In the genomic region with DNA sequence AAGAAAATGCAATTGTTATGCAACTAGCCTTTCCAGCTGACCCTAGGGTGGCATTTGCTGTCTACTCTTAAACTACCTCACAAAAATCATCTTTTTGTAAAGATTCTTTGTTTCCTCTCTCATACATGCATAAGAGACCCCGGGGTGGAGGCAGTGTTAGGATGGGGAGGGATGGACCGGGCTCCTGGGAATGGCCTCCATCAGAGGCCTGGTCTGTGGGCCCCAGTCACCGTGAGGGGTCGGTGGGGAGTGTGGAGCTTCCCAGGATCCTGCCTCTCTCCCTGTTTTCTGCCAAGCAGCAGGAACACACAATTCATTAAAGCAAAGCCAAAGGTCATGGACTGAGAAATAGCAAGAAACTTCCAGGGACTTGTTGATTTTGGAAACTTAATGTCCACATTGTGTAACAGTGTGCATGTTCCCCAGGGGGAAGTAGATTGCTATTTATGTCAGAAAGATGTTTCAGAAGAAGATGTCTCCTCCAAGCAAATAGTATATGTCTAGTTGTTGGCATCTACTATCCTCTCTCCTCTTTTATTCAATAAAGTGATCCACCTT, we compare ENCODE assay signal across 14 cellular contexts.
DNase-seq lines count a peak whose midpoint lies in the region; ATAC-seq, FAIRE-seq and TF ChIP-seq lines count a peak whose summit lies in the region.
"Had no signal": no experiment of that assay in that cellular context is flagged by ENCODE, and none has a peak within 500 bp of the region (broad histone marks: within the 10 kb centered on the region; RNA-seq: fewer than 3 reads in every experiment).

No MANE protein-coding gene starts in this region.

- H3K36me3 ChIP-seq in endothelial cell of umbilical vein (ENCODE audit: control insufficient read depth in 2 of 2, extremely low read depth in 1 of 2, insufficient read depth in 2 of 2, low read length in 2 of 2), result no peaks in the 10 kb centered on the region
- H3K36me3 ChIP-seq: neural progenitor cell had no signal

- 53% methylated on average over 4 of the region's 4 CpGs for WGBS in right cardiac atrium

- no peak for FAIRE-seq in endothelial cell of umbilical vein (lab: Jason Lieb, UNC)
- FAIRE-seq: bronchial epithelial cell, keratinocyte had no signal

- no peak for TF ChIP-seq POLR2A in endothelial cell of umbilical vein (IDR thresholded peaks at IDR 0.05; ENCODE audit: low read depth, low read length)

- TF ChIP-seq CTCF in endothelial cell of umbilical vein (IDR thresholded peaks at IDR 0.05; ENCODE audit: extremely low read depth in 1 of 2, insufficient read depth in 1 of 2, low read depth in 1 of 2, low read length in 2 of 2), result no peak

- H3K27me3 ChIP-seq in endothelial cell of umbilical vein (ENCODE audit: control insufficient read depth in 2 of 2, insufficient read depth in 2 of 2, low read length in 2 of 2) (no peaks in the 10 kb centered on the region), right cardiac atrium (ENCODE audit: control insufficient read depth, insufficient read depth) (no peaks in the 10 kb centered on the region)
- H3K27me3 ChIP-seq: neural progenitor cell had no signal

- H3K27ac ChIP-seq in endothelial cell of umbilical vein (ENCODE audit: insufficient read depth, low read depth, low read length), result no peak overlapping the region
- no peak overlapping the region for H3K27ac ChIP-seq in right cardiac atrium (ENCODE audit: low read length)
- H3K27ac ChIP-seq: neural progenitor cell had no signal

- no peak overlapping the region for H2AFZ ChIP-seq in endothelial cell of umbilical vein (ENCODE audit: low read depth, low read length)
- H2AFZ ChIP-seq: neural progenitor cell had no signal

- no peaks in the 10 kb centered on the region for H3K9me1 ChIP-seq in endothelial cell of umbilical vein (replicated peaks; ENCODE audit: control insufficient read depth, extremely low read depth, insufficient read depth, low read length)

- H3K4me1 ChIP-seq in endothelial cell of umbilical vein (ENCODE audit: control insufficient read depth, extremely low read depth, insufficient read depth, low read length) (no peaks in the 10 kb centered on the region), right cardiac atrium (ENCODE audit: control insufficient read depth, insufficient read depth, low read length) (peaks cover 7% of the 10 kb centered on the region)

- H3K4me2 ChIP-seq in endothelial cell of umbilical vein (ENCODE audit: insufficient read depth, low read length), result no peak overlapping the region

- no peaks in the 10 kb centered on the region for H4K20me1 ChIP-seq in endothelial cell of umbilical vein (replicated peaks; ENCODE audit: control insufficient read depth, extremely low read depth, insufficient read depth, low read length)

- BruUV-seq in endothelial cell of umbilical vein (replicated peaks; lab: Mats Ljungman, UMichigan), result no TSS peak

- dilution Hi-C loops in endothelial cell of umbilical vein (cut with MboI; ENCODE audit: extremely low pct_ligation_motif_present, low sequenced_read_pairs), result no loop called here

- peak; percentile 86 to 87 for ATAC-seq in right cardiac atrium
- ATAC-seq: stimulated activated naive CD8-positive, alpha-beta T cell treated with anti-CD3 and anti-CD28 coated beads, Interleukin-15, amount 100 ng/mL, for 72 hours had no signal

- H3K9me3 ChIP-seq in endothelial cell of umbilical vein (replicated peaks; ENCODE audit: control insufficient read depth, insufficient read depth, low read length) (no peaks in the 10 kb centered on the region), right cardiac atrium (ENCODE audit: control insufficient read depth, low read length) (no peaks in the 10 kb centered on the region)

- CTCF ChIA-PET in endothelial cell of umbilical vein (lab: Charles Lee), result no interaction called here

- intact Hi-C loops in endothelial cell of umbilical vein (cut with micrococcal nuclease), result no loop called here
- intact Hi-C loops in right cardiac atrium (cut with DNase I), result no loop called here

- DNase-seq in LHCN-M2 (ENCODE audit: low read depth) (peak; percentile 18), endothelial cell of umbilical vein (ENCODE audit: low read depth, low spot score) (peak; percentile 15), right cardiac atrium (peak in 1 of 3 donors; percentile 61), stromal cell of bone marrow (ENCODE audit: low read depth) (peak; percentile 43), NCI-H1930 (lab: John Stamatoyannopoulos, UW) (no peak), activated gamma-delta T cell treated with Interleukin-2 at 50 U/mL for 16 hours (no peak)
- DNase-seq in stimulated activated CD4-positive, alpha-beta T cell treated with anti-CD3 and anti-CD28 coated beads, Interleukin-2, amount 100 ng/mL, for 48 hours, result no peak
- DNase-seq: activated CD4-positive, alpha-beta T cell treated with anti-CD3 and anti-CD28 coated beads, Interleukin-2, amount 50 U/mL, for 48 hours; activated T-cell treated with anti-CD3 and anti-CD28 coated beads, Interleukin-2, amount 50 U/mL, for 24 hours; KG1; stimulated activated naive CD8-positive, alpha-beta T cell treated with anti-CD3 and anti-CD28 coated beads, Interleukin-15, amount 100 ng/mL, for 72 hours had no signal

- H3K9ac ChIP-seq in endothelial cell of umbilical vein (replicated peaks; ENCODE audit: extremely low read depth, insufficient read depth, low read length), result no peak overlapping the region
- H3K9ac ChIP-seq: neural progenitor cell had no signal

- POLR2A ChIA-PET in endothelial cell of umbilical vein (lab: Charles Lee), result no interaction called here

- no peaks in the 10 kb centered on the region for H3K79me2 ChIP-seq in endothelial cell of umbilical vein (ENCODE audit: control insufficient read depth, insufficient read depth, low read length)

- H3K4me3 ChIP-seq in endothelial cell of umbilical vein (replicated peaks in 1 of 3; ENCODE audit: insufficient read depth in 1 of 3, low read depth in 1 of 3, low read length in 3 of 3) (no peak overlapping the region), right cardiac atrium (ENCODE audit: low read length) (no peak overlapping the region)
- H3K4me3 ChIP-seq: neural progenitor cell had no signal

TF ChIP-seq in endothelial cell of umbilical vein, 7 proteins besides CTCF, POLR2A, EP300 and RAD21:
- no peak for TF ChIP-seq GATA2 (IDR thresholded peaks at IDR 0.05; ENCODE audit: insufficient read depth, insufficient read length, low read depth, low read length)
- TF ChIP-seq MYC (IDR thresholded peaks at IDR 0.05; ENCODE audit: low read depth, low read length), result no peak
- TF ChIP-seq POLR2AphosphoS5 (IDR thresholded peaks at IDR 0.05; ENCODE audit: insufficient read depth, low read depth, low read length), result no peak
- TF ChIP-seq EZH2 (IDR thresholded peaks at IDR 0.05; ENCODE audit: borderline replicate concordance, low read depth, low read length, severe bottlenecking), result no peak
- TF ChIP-seq FOS (IDR thresholded peaks at IDR 0.05; ENCODE audit: borderline replicate concordance, insufficient read depth, low read length), result no peak
- TF ChIP-seq JUN (IDR thresholded peaks at IDR 0.05; ENCODE audit: borderline replicate concordance, insufficient read depth, insufficient read length, low read depth), result no peak
- TF ChIP-seq, protein P1, sequence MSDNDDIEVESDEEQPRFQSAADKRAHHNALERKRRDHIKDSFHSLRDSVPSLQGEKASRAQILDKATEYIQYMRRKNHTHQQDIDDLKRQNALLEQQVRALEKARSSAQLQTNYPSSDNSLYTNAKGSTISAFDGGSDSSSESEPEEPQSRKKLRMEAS (IDR thresholded peaks at IDR 0.05; ENCODE audit: insufficient read depth, insufficient read length), result no peak

Comparison
In these comparisons a context has a peak if more than half of its experiments do, and no peak if none do; other contexts are left out.
1. DNase-seq: peak in LHCN-M2 (single experiment), endothelial cell of umbilical vein (single experiment) and stromal cell of bone marrow (single experiment); none in NCI-H1930 (0 of 2), stimulated activated CD4-positive, alpha-beta T cell treated with anti-CD3 and anti-CD28 coated beads, Interleukin-2, amount 100 ng/mL, for 48 hours (0 of 2) and activated gamma-delta T cell treated with Interleukin-2 at 50 U/mL for 16 hours (single experiment).